In the genomic region with DNA sequence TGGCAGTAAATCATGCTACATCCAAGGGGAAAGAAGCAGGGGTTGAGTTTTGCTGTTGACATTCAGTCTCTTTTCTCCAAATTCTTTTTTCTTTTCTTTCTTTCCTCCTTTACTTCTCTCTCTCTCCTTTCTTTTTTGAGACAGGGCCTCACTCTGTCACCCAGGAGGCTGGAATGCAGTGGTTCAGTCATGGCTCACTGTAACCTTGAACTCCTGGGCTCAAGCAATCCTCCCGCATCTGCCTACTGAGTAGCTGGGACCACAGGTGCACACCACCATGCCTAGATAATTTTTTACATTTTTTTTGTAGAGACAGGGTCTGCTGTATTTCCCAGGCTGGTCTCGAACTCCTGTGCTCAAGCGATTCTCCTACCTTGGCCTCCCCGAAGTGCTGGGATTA, we compare ENCODE assay signal across 17 cellular contexts. TPM values are rescaled to one million over a fixed set of nuclear protein-coding genes. Genes with fewer than 3 reads are reported as not detected.
DNase-seq lines count a peak whose midpoint lies in the region; ATAC-seq and TF ChIP-seq lines count a peak whose summit lies in the region.
"Had no signal": no experiment of that assay in that cellular context is flagged by ENCODE, and none has a peak within 500 bp of the region (broad histone marks: within the 10 kb centered on the region; RNA-seq: fewer than 3 reads in every experiment).

No MANE protein-coding gene starts in this region.

- no peak for DNase-seq in activated naive CD4-positive, alpha-beta T cell treated with anti-CD3 and anti-CD28 coated beads, Interleukin-2, amount 50 U/mL, for 72 hours (ENCODE audit: low spot score in 2 of 2)
- no peak for DNase-seq in activated naive CD4-positive, alpha-beta T cell (lab: John Stamatoyannopoulos, UW)
- DNase-seq in glutamatergic neuron, result no peak
- no peak for DNase-seq in HuH-7.5 (ENCODE audit: low spot score)
- no peak for DNase-seq in CD1c-positive myeloid dendritic cell (ENCODE audit: extremely low spot score)
- DNase-seq: Calu3; CD4-positive, alpha-beta memory T cell; COR-L47; DMS53; DMS79 treated with DMSO at 0.1 percent for 48 hours; GF-D8; GOT3; H7; HCEC 1CT had no signal

- ATAC-seq in activated naive CD4-positive, alpha-beta T cell treated with anti-CD3 and anti-CD28 coated beads, Interleukin-2, amount 50 U/mL, for 72 hours, result no peak
- ATAC-seq in activated T-helper 17 cell treated with anti-CD3 and anti-CD28 coated beads, Interleukin-2, amount 50 U/mL, for 72 hours (replicated peaks), result no peak
- ATAC-seq in HG03354 (IDR thresholded peaks at IDR 0.05; ENCODE audit: poor library complexity, severe bottlenecking, unreplicated experiment), result no peak

- no peaks in the 10 kb centered on the region for H3K4me1 Mint-ChIP-seq in activated T-helper 17 cell treated with anti-CD3 and anti-CD28 coated beads, Interleukin-2, amount 50 U/mL, for 72 hours
- peaks cover 23% of the 10 kb centered on the region for H3K4me1 Mint-ChIP-seq in glutamatergic neuron (ENCODE audit: low read depth, unreplicated experiment)
- H3K4me1 Mint-ChIP-seq: B cell had no signal

- H3K27ac Mint-ChIP-seq in activated naive CD4-positive, alpha-beta T cell treated with anti-CD3 and anti-CD28 coated beads, Interleukin-2, amount 50 U/mL, for 72 hours, result peak overlapping the region; percentile 18 to 32
- peak overlapping the region; percentile 54 for H3K27ac Mint-ChIP-seq in activated T-helper 17 cell treated with anti-CD3 and anti-CD28 coated beads, Interleukin-2, amount 50 U/mL, for 72 hours
- H3K27ac Mint-ChIP-seq in glutamatergic neuron (ENCODE audit: unreplicated experiment), result peak overlapping the region; percentile 40
- H3K27ac Mint-ChIP-seq: B cell had no signal

- no peak overlapping the region for H3K4me3 Mint-ChIP-seq in activated T-helper 17 cell treated with anti-CD3 and anti-CD28 coated beads, Interleukin-2, amount 50 U/mL, for 72 hours
- H3K4me3 Mint-ChIP-seq in glutamatergic neuron (ENCODE audit: unreplicated experiment), result no peak overlapping the region
- H3K4me3 Mint-ChIP-seq: B cell; CD4-positive, alpha-beta memory T cell had no signal

- no peaks in the 10 kb centered on the region for H3K9me3 Mint-ChIP-seq in activated naive CD4-positive, alpha-beta T cell treated with anti-CD3 and anti-CD28 coated beads, Interleukin-2, amount 50 U/mL, for 72 hours
- H3K9me3 Mint-ChIP-seq in activated T-helper 17 cell treated with anti-CD3 and anti-CD28 coated beads, Interleukin-2, amount 50 U/mL, for 72 hours, result no peaks in the 10 kb centered on the region
- H3K9me3 Mint-ChIP-seq in glutamatergic neuron (ENCODE audit: unreplicated experiment), result peaks cover 10% of the 10 kb centered on the region
- H3K9me3 Mint-ChIP-seq: CD4-positive, alpha-beta memory T cell had no signal

- H3K36me3 Mint-ChIP-seq in activated naive CD4-positive, alpha-beta T cell treated with anti-CD3 and anti-CD28 coated beads, Interleukin-2, amount 50 U/mL, for 72 hours, result peaks cover 5 to 31% of the 10 kb centered on the region in 2 donors
- H3K36me3 Mint-ChIP-seq in activated T-helper 17 cell treated with anti-CD3 and anti-CD28 coated beads, Interleukin-2, amount 50 U/mL, for 72 hours (ENCODE audit: low read depth), result peaks cover 56% of the 10 kb centered on the region
- peaks cover 7% of the 10 kb centered on the region for H3K36me3 Mint-ChIP-seq in glutamatergic neuron (ENCODE audit: unreplicated experiment)

- no peaks in the 10 kb centered on the region for H3K27me3 Mint-ChIP-seq in activated T-helper 17 cell treated with anti-CD3 and anti-CD28 coated beads, Interleukin-2, amount 50 U/mL, for 72 hours
- H3K27me3 Mint-ChIP-seq in glutamatergic neuron (ENCODE audit: unreplicated experiment), result peaks cover 4% of the 10 kb centered on the region
- H3K27me3 Mint-ChIP-seq: B cell; CD4-positive, alpha-beta memory T cell had no signal

- TF ChIP-seq CTCF in glutamatergic neuron (IDR thresholded peaks at IDR 0.05; ENCODE audit: partially characterized antibody, unreplicated experiment), result no peak

RNA-seq across cellular contexts. Expression of gene SBDS, which starts 35.2 kb away (rescaled TPM):
- 10 to 100 TPM; 55.3 to 61.6 TPM for total RNA-seq in activated naive CD4-positive, alpha-beta T cell treated with anti-CD3 and anti-CD28 coated beads, Interleukin-2, amount 50 U/mL, for 72 hours
- total RNA-seq in activated T-helper 17 cell treated with anti-CD3 and anti-CD28 coated beads, Interleukin-2, amount 50 U/mL, for 72 hours, result 10 to 100 TPM; 35.7 to 60.6 TPM
- total RNA-seq in glutamatergic neuron (ENCODE audit: unreplicated experiment), result 66.3 TPM

RNA-seq across cellular contexts. Expression of gene TYW1, which starts 36.4 kb away (rescaled TPM):
- total RNA-seq in activated naive CD4-positive, alpha-beta T cell treated with anti-CD3 and anti-CD28 coated beads, Interleukin-2, amount 50 U/mL, for 72 hours, result 10 to 100 TPM; 14.1 to 16.1 TPM
- 10 to 100 TPM; 11.1 to 16.2 TPM for total RNA-seq in activated T-helper 17 cell treated with anti-CD3 and anti-CD28 coated beads, Interleukin-2, amount 50 U/mL, for 72 hours
- 17.7 TPM for total RNA-seq in glutamatergic neuron (ENCODE audit: unreplicated experiment)

RNA-seq across cellular contexts. Expression of gene TMEM248, which starts 39.2 kb away (rescaled TPM):
- total RNA-seq in activated naive CD4-positive, alpha-beta T cell treated with anti-CD3 and anti-CD28 coated beads, Interleukin-2, amount 50 U/mL, for 72 hours, result 10 to 100 TPM; 67.4 to 81.1 TPM
- 10 to 100 TPM; 67.4 to 85.7 TPM for total RNA-seq in activated T-helper 17 cell treated with anti-CD3 and anti-CD28 coated beads, Interleukin-2, amount 50 U/mL, for 72 hours
- 62.6 TPM for total RNA-seq in glutamatergic neuron (ENCODE audit: unreplicated experiment)
